ENCODE assay signal across 29 cellular contexts in genomic region chr22:43846966-43847365, GRCh38. TPM values are rescaled to one million over a fixed set of nuclear protein-coding genes. Genes with fewer than 3 reads are reported as not detected.
"Had no signal": no experiment of that assay in that cellular context is flagged by ENCODE, and none has a peak within 500 bp of the region (broad histone marks: within the 10 kb centered on the region; RNA-seq: fewer than 3 reads in every experiment).

No MANE protein-coding gene starts in this region.

- H3K9me3 ChIP-seq: ascending aorta, Peyer's patch, SJCRH30, SK-N-SH had no signal

- H3K4me1 Mint-ChIP-seq: activated CD4-positive, alpha-beta memory T cell treated with anti-CD3 and anti-CD28 coated beads, Interleukin-2, amount 10 ng/mL, durations not matched to agents 7 days and 5 days; activated CD4-positive, alpha-beta T cell treated with anti-CD3 and anti-CD28 coated beads for 36 hours; activated naive CD8-positive, alpha-beta T cell treated with anti-CD3 and anti-CD28 coated beads, Interleukin-2, amount 50 U/mL, for 24 hours; activated T-helper 17 cell treated with anti-CD3 and anti-CD28 coated beads, Interleukin-2, amount 50 U/mL, for 72 hours had no signal

- H3K9me3 Mint-ChIP-seq: activated CD4-positive, alpha-beta memory T cell treated with anti-CD3 and anti-CD28 coated beads, Interleukin-2, amount 10 ng/mL, durations not matched to agents 7 days and 5 days; activated naive CD8-positive, alpha-beta T cell treated with anti-CD3 and anti-CD28 coated beads, Interleukin-2, amount 50 U/mL, for 24 hours; activated T-helper 17 cell treated with anti-CD3 and anti-CD28 coated beads, Interleukin-2, amount 50 U/mL, for 72 hours; brain had no signal

- ATAC-seq: activated CD4-positive, alpha-beta T cell treated with anti-CD3 and anti-CD28 coated beads for 36 hours; activated naive CD8-positive, alpha-beta T cell treated with anti-CD3 and anti-CD28 coated beads, Interleukin-2, amount 50 U/mL, for 24 hours; activated T-helper 17 cell treated with anti-CD3 and anti-CD28 coated beads, Interleukin-2, amount 50 U/mL, for 72 hours; K562 had no signal

- H3K4me3 Mint-ChIP-seq: activated CD4-positive, alpha-beta memory T cell treated with anti-CD3 and anti-CD28 coated beads, Interleukin-2, amount 10 ng/mL, durations not matched to agents 7 days and 5 days; activated CD4-positive, alpha-beta T cell treated with anti-CD3 and anti-CD28 coated beads for 36 hours; activated naive CD8-positive, alpha-beta T cell treated with anti-CD3 and anti-CD28 coated beads, Interleukin-2, amount 50 U/mL, for 24 hours; activated T-helper 17 cell treated with anti-CD3 and anti-CD28 coated beads, Interleukin-2, amount 50 U/mL, for 72 hours; brain had no signal

- H3K27ac ChIP-seq: ascending aorta, Peyer's patch, RWPE1, SJCRH30, VCaP had no signal

- H3K27me3 Mint-ChIP-seq: activated CD4-positive, alpha-beta memory T cell treated with anti-CD3 and anti-CD28 coated beads, Interleukin-2, amount 10 ng/mL, durations not matched to agents 7 days and 5 days had no signal

- H3K27me3 ChIP-seq: ascending aorta, Peyer's patch had no signal

- H3K27ac Mint-ChIP-seq: activated CD4-positive, alpha-beta memory T cell treated with anti-CD3 and anti-CD28 coated beads, Interleukin-2, amount 10 ng/mL, durations not matched to agents 7 days and 5 days; activated CD4-positive, alpha-beta T cell treated with anti-CD3 and anti-CD28 coated beads for 36 hours; activated naive CD8-positive, alpha-beta T cell treated with anti-CD3 and anti-CD28 coated beads, Interleukin-2, amount 50 U/mL, for 24 hours; activated T-helper 17 cell treated with anti-CD3 and anti-CD28 coated beads, Interleukin-2, amount 50 U/mL, for 72 hours had no signal

- DNase-seq: activated CD4-positive, alpha-beta memory T cell treated with anti-CD3 and anti-CD28 coated beads, Interleukin-2, amount 10 ng/mL, durations not matched to agents 7 days and 5 days; activated CD4-positive, alpha-beta T cell treated with anti-CD3 and anti-CD28 coated beads for 36 hours; activated CD4-positive, alpha-beta T cell treated with anti-CD3 and anti-CD28 coated beads, Interleukin-2, amount 50 U/mL, for 1 hour; activated gamma-delta T cell treated with Interleukin-2 at 50 U/mL for 16 hours; activated naive CD4-positive, alpha-beta T cell treated with anti-CD3 and anti-CD28 coated beads, Interleukin-2, amount 50 U/mL, for 16 hours; activated naive CD8-positive, alpha-beta T cell treated with anti-CD3 and anti-CD28 coated beads, Interleukin-2, amount 50 U/mL, for 24 hours; activated T-cell treated with anti-CD3 and anti-CD28 coated beads for 4 hours; activated T-cell treated with anti-CD3 and anti-CD28 coated beads, Interleukin-2, amount 50 U/mL, for 48 hours; amniotic stem cell; Karpas-422; MM.1S; NCI-H1105; NCI-H1436; NCI-H1694 treated with DMSO at 0.1 percent for 48 hours; NCI-H2081; NCI-H524; Right ventricle myocardium superior; SJCRH30; SK-N-SH; T-helper 1 cell had no signal

RNA-seq across cellular contexts. Expression of gene SULT4A1, which starts 15.3 kb away (rescaled TPM):
- total RNA-seq: activated CD4-positive, alpha-beta memory T cell treated with anti-CD3 and anti-CD28 coated beads, Interleukin-2, amount 10 ng/mL, durations not matched to agents 7 days and 5 days; activated CD8-positive, alpha-beta memory T cell treated with anti-CD3 and anti-CD28 coated beads for 36 hours; ascending aorta; SJCRH30; T-helper 2 cell treated with Interferon-gamma antibody and Interleukin-4, amounts not matched to agents 100 ng/mL and 5 ng/mL, for 36 hours had no signal

RNA-seq across cellular contexts. Expression of gene EFCAB6, which starts 34.9 kb away (rescaled TPM):
- total RNA-seq: K562, SJCRH30 had no signal

RNA-seq across cellular contexts. Expression of gene PNPLA5, which starts 44.8 kb away (rescaled TPM):
- total RNA-seq: activated CD4-positive, alpha-beta memory T cell treated with anti-CD3 and anti-CD28 coated beads, Interleukin-2, amount 10 ng/mL, durations not matched to agents 7 days and 5 days; activated CD4-positive, alpha-beta T cell treated with anti-CD3 and anti-CD28 coated beads for 36 hours; activated CD8-positive, alpha-beta memory T cell treated with anti-CD3 and anti-CD28 coated beads for 36 hours; activated T-helper 17 cell treated with anti-CD3 and anti-CD28 coated beads, Interleukin-2, amount 50 U/mL, for 72 hours; ascending aorta; K562; Peyer's patch; Right ventricle myocardium superior; SJCRH30; T-helper 2 cell treated with Interferon-gamma antibody and Interleukin-4, amounts not matched to agents 100 ng/mL and 5 ng/mL, for 36 hours had no signal
- polyA plus RNA-seq: K562, SK-N-SH had no signal
